8 cellular contexts compared by ENCODE assay signal in the genomic region with DNA sequence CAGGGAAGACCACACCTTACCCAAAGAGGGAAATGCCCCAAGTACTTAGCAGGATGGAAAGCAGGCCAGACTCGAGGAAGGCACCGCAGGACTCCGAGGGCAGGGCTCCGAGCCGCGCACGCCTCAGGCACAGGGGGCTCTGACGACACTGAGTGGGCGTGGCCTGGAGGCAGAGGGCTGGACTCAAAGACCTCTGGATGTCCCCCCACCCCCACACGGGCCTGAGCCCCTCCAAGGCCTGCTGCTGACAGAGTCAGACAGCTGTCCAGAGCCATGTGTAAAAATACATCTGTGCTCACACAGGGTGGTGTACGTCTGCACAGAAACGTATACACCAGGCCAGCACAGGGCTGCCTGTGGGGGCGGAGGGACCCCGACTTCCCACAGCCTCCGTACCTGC. TPM values are rescaled to one million over a fixed set of nuclear protein-coding genes. Genes with fewer than 3 reads are reported as not detected.
DNase-seq lines count a peak whose midpoint lies in the region; ATAC-seq lines count a peak whose summit lies in the region.

No MANE protein-coding gene starts in this region.

- no peak overlapping the region for H3K27ac ChIP-seq in trophoblast cell (ENCODE audit: low read depth, low read length)

- no peak for ATAC-seq in GM18868 (IDR thresholded peaks at IDR 0.05; ENCODE audit: unreplicated experiment)

- peaks cover 25% of the 10 kb centered on the region for H3K79me2 ChIP-seq in trophoblast cell (ENCODE audit: control insufficient read depth, insufficient read depth, low read length, poor library complexity)

- H3K23ac ChIP-seq in trophoblast cell (ENCODE audit: low read length): no peak overlapping the region

- no peak overlapping the region for H2BK12ac ChIP-seq in trophoblast cell (ENCODE audit: low read length)

- H2BK120ac ChIP-seq in trophoblast cell (ENCODE audit: insufficient read depth, low read length, poor library complexity): no peak overlapping the region

- H3K36me3 Mint-ChIP-seq in activated T-helper 2 cell treated with anti-CD3 and anti-CD28 coated beads, Interferon-gamma antibody, Interleukin-2, Interleukin-4, amounts not matched to agents 10 μg/mL and 5 μg/mL and 100 μg/mL, durations not matched to agents 14 hours and 24 hours and 36 hours (ENCODE audit: low read depth): peaks cover 31% of the 10 kb centered on the region

- H4K12ac ChIP-seq in trophoblast cell (ENCODE audit: low read depth, low read length): no peak overlapping the region

- peak; percentile 79 for DNase-seq in Daoy (ENCODE audit: low read depth)
- DNase-seq in MG63: peak; percentile 69
- no peak for DNase-seq in activated T-helper 2 cell treated with anti-CD3 and anti-CD28 coated beads, Interferon-gamma antibody, Interleukin-2, Interleukin-4, amounts not matched to agents 10 μg/mL and 5 μg/mL and 100 μg/mL, durations not matched to agents 14 hours and 24 hours and 36 hours (ENCODE audit: low spot score)
- peak; percentile 56 for DNase-seq in foreskin melanocyte
- peak; percentile 42 to 66 for DNase-seq in trophoblast cell
- DNase-seq in GOT3 (lab: John Stamatoyannopoulos, UW): no peak
- DNase-seq in DMS114 treated with DMSO at 0.1 percent for 48 hours (lab: John Stamatoyannopoulos, UW; ENCODE audit: unreplicated experiment): no peak

- H2BK5ac ChIP-seq in trophoblast cell (ENCODE audit: low read depth, low read length, poor library complexity): no peak overlapping the region

- H3K27me3 Mint-ChIP-seq in activated T-helper 2 cell treated with anti-CD3 and anti-CD28 coated beads, Interferon-gamma antibody, Interleukin-2, Interleukin-4, amounts not matched to agents 10 μg/mL and 5 μg/mL and 100 μg/mL, durations not matched to agents 14 hours and 24 hours and 36 hours (ENCODE audit: low read depth): no peaks in the 10 kb centered on the region

- H3K9me3 Mint-ChIP-seq in activated T-helper 2 cell treated with anti-CD3 and anti-CD28 coated beads, Interferon-gamma antibody, Interleukin-2, Interleukin-4, amounts not matched to agents 10 μg/mL and 5 μg/mL and 100 μg/mL, durations not matched to agents 14 hours and 24 hours and 36 hours: no peaks in the 10 kb centered on the region

- H3K27ac Mint-ChIP-seq in activated T-helper 2 cell treated with anti-CD3 and anti-CD28 coated beads, Interferon-gamma antibody, Interleukin-2, Interleukin-4, amounts not matched to agents 10 μg/mL and 5 μg/mL and 100 μg/mL, durations not matched to agents 14 hours and 24 hours and 36 hours: peak overlapping the region; percentile 56

- peak overlapping the region; percentile 6 for H4K8ac ChIP-seq in trophoblast cell (ENCODE audit: low read depth, low read length)

- H3K9ac ChIP-seq in trophoblast cell (ENCODE audit: low read length): no peak overlapping the region

- H2AFZ ChIP-seq in trophoblast cell (ENCODE audit: insufficient read depth, low read length, poor library complexity): no peak overlapping the region

- H3K4me3 ChIP-seq in MG63 (peak overlapping the region; percentile 65), trophoblast cell (ENCODE audit: low read depth, low read length) (peak overlapping the region; percentile 47)

- intact Hi-C loops in activated T-helper 2 cell treated with anti-CD3 and anti-CD28 coated beads, Interferon-gamma antibody, Interleukin-2, Interleukin-4, amounts not matched to agents 10 μg/mL and 5 μg/mL and 100 μg/mL, durations not matched to agents 14 hours and 24 hours and 36 hours (cut with micrococcal nuclease): loop anchor here (2.0 to 10.0 kb wide), 2 partner anchors 41 to 691 kb away; a partner anchor contains a TSS

- H3K9me3 ChIP-seq in MG63 (no peaks in the 10 kb centered on the region), trophoblast cell (ENCODE audit: insufficient read depth, low read depth, low read length) (peaks cover 7% of the 10 kb centered on the region)

- H3K4me1 ChIP-seq in trophoblast cell (ENCODE audit: control insufficient read depth in 1 of 2, insufficient read depth in 2 of 2, low read length in 2 of 2): peaks cover 16 to 20% of the 10 kb centered on the region in 2 experiments

- H3K18ac ChIP-seq in trophoblast cell (ENCODE audit: low read length): peak overlapping the region; percentile 71

- peaks cover 3% of the 10 kb centered on the region for H3K36me3 ChIP-seq in MG63
- H3K36me3 ChIP-seq in trophoblast cell (ENCODE audit: control insufficient read depth in 1 of 2, insufficient read depth in 2 of 2, low read length in 2 of 2): peaks cover 36 to 42% of the 10 kb centered on the region in 2 experiments

- peak overlapping the region; percentile 31 for H3K4ac ChIP-seq in trophoblast cell (ENCODE audit: low read depth, low read length)

- no CpG with 5 or more reads among the region's 15 CpGs for WGBS in trophoblast cell (ENCODE audit: extremely low coverage, insufficient coverage, insufficient read length)

- peaks cover 15% of the 10 kb centered on the region for H3K79me1 ChIP-seq in trophoblast cell (ENCODE audit: low read length)

- H3K27me3 ChIP-seq in MG63 (no peaks in the 10 kb centered on the region), trophoblast cell (ENCODE audit: insufficient read depth, low read length) (peaks cover 6% of the 10 kb centered on the region)

- H3K4me1 Mint-ChIP-seq in activated T-helper 2 cell treated with anti-CD3 and anti-CD28 coated beads, Interferon-gamma antibody, Interleukin-2, Interleukin-4, amounts not matched to agents 10 μg/mL and 5 μg/mL and 100 μg/mL, durations not matched to agents 14 hours and 24 hours and 36 hours (ENCODE audit: low read depth): peaks cover 21% of the 10 kb centered on the region

- no peak overlapping the region for H2AK5ac ChIP-seq in trophoblast cell (ENCODE audit: low read length)

- H3K4me3 Mint-ChIP-seq in activated T-helper 2 cell treated with anti-CD3 and anti-CD28 coated beads, Interferon-gamma antibody, Interleukin-2, Interleukin-4, amounts not matched to agents 10 μg/mL and 5 μg/mL and 100 μg/mL, durations not matched to agents 14 hours and 24 hours and 36 hours (ENCODE audit: low read depth): peak overlapping the region; percentile 87

- peak overlapping the region; percentile 10 for H4K91ac ChIP-seq in trophoblast cell (ENCODE audit: low read depth, low read length)

- H3K4me2 ChIP-seq in trophoblast cell (ENCODE audit: low read length): peak overlapping the region; percentile 75

- H3K14ac ChIP-seq in trophoblast cell (ENCODE audit: low read length): no peak overlapping the region

RNA-seq across cellular contexts. Expression of a gene that starts 1.4 kb away (rescaled TPM):
- total RNA-seq in Daoy (2014; rRNA removed; shearing (Covaris generic)): 125 and 141 TPM in 2 replicates
- 118 and 140 TPM in 2 replicates for total RNA-seq in MG63 (2014; rRNA removed; shearing (Covaris generic); ENCODE audit: low replicate concordance)
- total RNA-seq in activated T-helper 2 cell treated with anti-CD3 and anti-CD28 coated beads, Interferon-gamma antibody, Interleukin-2, Interleukin-4, amounts not matched to agents 10 μg/mL and 5 μg/mL and 100 μg/mL, durations not matched to agents 14 hours and 24 hours and 36 hours: 145 TPM in 2 replicates
- polyA plus RNA-seq in trophoblast cell (2013): 175 TPM in 2 replicates

RNA-seq across cellular contexts. Expression of a gene that starts 6.8 kb away (rescaled TPM):
- 2.4 and 2.9 TPM in 2 replicates for total RNA-seq in Daoy (2014; rRNA removed; shearing (Covaris generic))
- total RNA-seq in MG63 (2014; rRNA removed; shearing (Covaris generic); ENCODE audit: low replicate concordance): 2.5 and 3.9 TPM in 2 replicates
- total RNA-seq in activated T-helper 2 cell treated with anti-CD3 and anti-CD28 coated beads, Interferon-gamma antibody, Interleukin-2, Interleukin-4, amounts not matched to agents 10 μg/mL and 5 μg/mL and 100 μg/mL, durations not matched to agents 14 hours and 24 hours and 36 hours: 5.2 and 5.4 TPM in 2 replicates
- 4.6 and 4.7 TPM in 2 replicates for polyA plus RNA-seq in trophoblast cell (2013)

RNA-seq across cellular contexts. Expression of a gene that starts 41.2 kb away (rescaled TPM):
- total RNA-seq in Daoy (2014; rRNA removed; shearing (Covaris generic)): 525 and 582 TPM in 2 replicates
- 166 and 169 TPM in 2 replicates for total RNA-seq in MG63 (2014; rRNA removed; shearing (Covaris generic); ENCODE audit: low replicate concordance)
- 96.0 and 104 TPM in 2 replicates for total RNA-seq in activated T-helper 2 cell treated with anti-CD3 and anti-CD28 coated beads, Interferon-gamma antibody, Interleukin-2, Interleukin-4, amounts not matched to agents 10 μg/mL and 5 μg/mL and 100 μg/mL, durations not matched to agents 14 hours and 24 hours and 36 hours
- polyA plus RNA-seq in trophoblast cell (2013): 88.0 and 93.0 TPM in 2 replicates

Comparison
In these comparisons a context has a peak if more than half of its experiments do, and no peak if none do; other contexts are left out.
1. DNase-seq: peak in Daoy (single experiment), MG63 (single experiment), foreskin melanocyte (single experiment) and trophoblast cell (2 of 2); none in activated T-helper 2 cell treated with anti-CD3 and anti-CD28 coated beads, Interferon-gamma antibody, Interleukin-2, Interleukin-4, amounts not matched to agents 10 μg/mL and 5 μg/mL and 100 μg/mL, durations not matched to agents 14 hours and 24 hours and 36 hours (single experiment), GOT3 (single experiment) and DMS114 treated with DMSO at 0.1 percent for 48 hours (single experiment).